24 cellular contexts compared by ENCODE assay signal in the genomic region with DNA sequence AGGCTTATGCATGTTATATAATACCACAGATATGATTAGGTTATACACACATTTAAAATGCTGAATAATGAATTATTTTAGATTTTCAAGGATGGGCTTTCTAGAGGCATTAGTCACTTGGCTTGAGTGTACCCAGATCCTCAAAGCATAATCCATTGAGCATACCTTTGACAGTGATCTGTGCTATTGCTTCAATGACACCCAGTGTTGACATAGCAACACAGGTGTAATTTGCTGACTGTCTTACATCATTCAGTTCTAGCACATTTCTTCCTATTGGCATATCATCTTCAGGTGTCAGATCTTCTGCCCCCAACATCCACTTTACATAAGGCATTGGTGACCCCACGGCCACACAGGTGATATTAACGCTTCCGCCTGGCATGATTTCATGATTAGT.
"Had no signal": no experiment of that assay in that cellular context is flagged by ENCODE, and none has a peak within 500 bp of the region (broad histone marks: within the 10 kb centered on the region; RNA-seq: fewer than 3 reads in every experiment).

No MANE protein-coding gene starts in this region.

- H3K4me2 ChIP-seq: KMS-11, SK-N-SH had no signal

- ATAC-seq: Panc1, Right ventricle myocardium inferior had no signal

- H3K27me3 ChIP-seq: brain microvascular endothelial cell had no signal

- H3K9ac ChIP-seq: KMS-11, SK-N-SH had no signal

- H3K27ac ChIP-seq: brain microvascular endothelial cell, KMS-11, VCaP had no signal

- H3K9me3 ChIP-seq: SK-N-SH had no signal

- DNase-seq: activated CD4-positive, alpha-beta memory T cell treated with anti-CD3 and anti-CD28 coated beads for 36 hours; activated CD4-positive, alpha-beta T cell treated with anti-CD3 and anti-CD28 coated beads, Interleukin-2, amount 10 ng/mL, durations not matched to agents 7 days and 5 days; activated CD4-positive, CD25-positive, alpha-beta regulatory T cell; activated CD8-positive, alpha-beta memory T cell treated with anti-CD3 and anti-CD28 coated beads for 24 hours; activated gamma-delta T cell treated with Interleukin-2 at 50 U/mL for 16 hours; activated naive CD4-positive, alpha-beta T cell treated with anti-CD3 and anti-CD28 coated beads, Interleukin-2, amount 10 ng/mL, durations not matched to agents 7 days and 5 days; activated naive CD8-positive, alpha-beta T cell treated with anti-CD3 and anti-CD28 coated beads for 36 hours; activated T-cell treated with anti-CD3 and anti-CD28 coated beads, Interleukin-2, amount 50 U/mL, for 48 hours; brain microvascular endothelial cell; cerebellar nuclear complex; NCI-H1092; NCI-H1694 treated with DMSO at 0.1 percent for 48 hours; NCI-H2029 treated with DMSO at 0.1 percent for 48 hours; NCI-H2171; NCI-H2227 treated with DMSO at 0.1 percent for 48 hours; NCI-H446 treated with DMSO at 0.1 percent for 48 hours; NCI-H526; RPMI8226; SK-N-SH; T-helper 1 cell had no signal

- H3K9me2 ChIP-seq: SK-N-SH had no signal

- H3K36me3 ChIP-seq: brain microvascular endothelial cell had no signal
